Comparison of ENCODE assay signal across 1 cellular context in the genomic region with DNA sequence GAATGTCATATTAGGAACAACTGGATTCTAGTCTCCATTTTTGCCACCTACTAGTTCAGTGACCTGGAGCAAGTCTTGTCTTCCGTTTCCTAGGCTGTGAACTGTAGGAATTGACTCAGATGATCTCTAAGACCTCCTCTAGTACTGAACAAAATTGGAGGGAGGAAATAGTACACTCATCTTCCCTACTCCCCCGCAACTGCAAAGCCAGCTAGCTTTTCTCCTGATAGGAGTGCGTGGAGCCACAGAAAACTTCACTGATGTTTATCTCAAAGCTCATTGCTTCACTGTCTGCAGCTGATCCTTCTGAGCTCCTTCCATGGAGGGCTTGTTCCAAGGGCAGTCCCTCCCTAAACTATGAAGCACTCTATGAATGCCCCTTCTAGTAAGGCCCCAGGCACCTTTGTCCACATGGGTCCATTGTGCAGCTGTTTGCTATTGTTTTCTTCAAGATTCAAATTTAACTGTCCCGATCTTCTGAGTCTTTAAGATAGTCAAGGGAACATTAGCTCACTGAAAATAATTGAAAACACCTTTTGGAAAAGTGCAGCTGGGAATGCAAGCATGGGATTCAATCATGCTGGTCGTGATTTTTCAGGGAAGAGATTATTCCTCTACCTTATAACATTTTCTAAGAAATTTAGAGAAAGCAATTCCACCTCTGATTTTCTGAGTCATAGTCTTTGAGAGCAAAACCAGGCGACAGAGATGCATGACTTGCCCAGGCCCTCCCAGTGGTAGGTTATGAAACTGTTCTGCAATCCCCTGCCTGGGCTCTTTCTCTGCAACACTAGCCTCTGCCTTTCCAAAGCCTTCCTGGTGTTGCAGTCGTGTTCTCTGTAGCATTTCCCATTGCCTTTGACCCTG.
TF ChIP-seq lines count a peak whose summit lies in the region.

No MANE protein-coding gene starts in this region.

TF ChIP-seq in K562, 482 proteins besides CTCF, POLR2A, EP300 and RAD21 (continued from another document and continues in another):
- TF ChIP-seq HMBOX1 (IDR thresholded peaks at IDR 0.05) (peak; percentile 99), CXXC5 (CRISPR knock-in tag; IDR thresholded peaks at IDR 0.05) (peak; percentile 82), RNF2 (IDR thresholded peaks at IDR 0.05) (peak; percentile 55; the same call in 1 of the 2 replicates), TBL1XR1 (IDR thresholded peaks at IDR 0.05; ENCODE audit: low read length in 2 of 2) (peak in 1 of 2 experiments; percentile 65; a peak in 1 of 4 replicates), DACH1 (IDR thresholded peaks at IDR 0.05; ENCODE audit: partially characterized antibody) (peak; percentile 55), STAT5A (IDR thresholded peaks at IDR 0.05; ENCODE audit: borderline replicate concordance, low read length) (peak; percentile 46; the same call in 1 of the 2 replicates), GABPA (tag; conservative IDR thresholded peaks at IDR 0.05; ENCODE audit: low read depth) (peak; percentile 60; the same call in 1 of the 2 replicates), SMAD3 (CRISPR knock-in tag; conservative IDR thresholded peaks at IDR 0.05) (no peak), CREM (IDR thresholded peaks at IDR 0.05; ENCODE audit: low read depth) (0 out of 2 replicates have a peak, but pooled peaks have one; percentile 33), BACH1 (tag; IDR thresholded peaks at IDR 0.05) (0 out of 2 replicates have a peak, but pooled peaks have one; percentile 18), LEF1 (IDR thresholded peaks at IDR 0.05) (peak; percentile 71; the same call in 1 of the 2 replicates), CBX8 (IDR thresholded peaks at IDR 0.05; ENCODE audit: borderline replicate concordance, extremely low read depth, low read depth, low read length, poor library complexity, severe bottlenecking) (no peak), ZNF583 (CRISPR knock-in tag; IDR thresholded peaks at IDR 0.05) (no peak), AFF1 (IDR thresholded peaks at IDR 0.05; ENCODE audit: low read depth in 1 of 2, partially characterized antibody in 2 of 2) (peak in 1 of 2 experiments; percentile 39), MXI1 (IDR thresholded peaks at IDR 0.05; ENCODE audit: low read depth, low read length) (no peak), ZNF445 (CRISPR knock-in tag; IDR thresholded peaks at IDR 0.05; ENCODE audit: low read depth) (no peak), ETV6 (IDR thresholded peaks at IDR 0.05; ENCODE audit: borderline replicate concordance in 1 of 2, low read depth in 2 of 2, low read length in 1 of 2) (peak in 1 of 2 experiments; percentile 47; a peak in 1 of 4 replicates), ETV6 (CRISPR knock-in tag; IDR thresholded peaks at IDR 0.05; ENCODE audit: borderline replicate concordance) (no peak), RBFOX2 (IDR thresholded peaks at IDR 0.05; ENCODE audit: low read depth, low read length) (peak; percentile 29; the same call in 1 of the 2 replicates), GATAD2A (IDR thresholded peaks at IDR 0.05) (peak; percentile 58; the same call in 1 of the 2 replicates), MAZ (CRISPR knock-in tag; conservative IDR thresholded peaks at IDR 0.05 in 1 of 2, IDR thresholded peaks at IDR 0.05 in 1 of 2) (0 out of 4 replicates have a peak, but pooled peaks of 1 of the 2 experiments have one; percentile 10), JUND (IDR thresholded peaks at IDR 0.05; ENCODE audit: borderline replicate concordance, low read depth, low read length) (peak; percentile 84), JUND (tag; IDR thresholded peaks at IDR 0.05; ENCODE audit: borderline replicate concordance, low read depth, low read length) (peak; percentile 56; the same call in 1 of the 3 replicates), RCOR1 (IDR thresholded peaks at IDR 0.05; ENCODE audit: borderline replicate concordance in 1 of 2, low read depth in 2 of 2, low read length in 2 of 2) (peak in 1 of 2 experiments; percentile 72; a peak in 2 of 4 replicates), NCOR1 (IDR thresholded peaks at IDR 0.05) (peak; percentile 43; the same call in 1 of the 2 replicates), PML (IDR thresholded peaks at IDR 0.05; ENCODE audit: low read length) (peak; percentile 24; the same call in 1 of the 2 replicates), SRSF9 (IDR thresholded peaks at IDR 0.05; ENCODE audit: borderline replicate concordance, low read depth, low read length) (no peak), BRD9 (IDR thresholded peaks at IDR 0.05; ENCODE audit: low read depth, partially characterized antibody) (peak; percentile 56)
- TF ChIP-seq, protein P1, sequence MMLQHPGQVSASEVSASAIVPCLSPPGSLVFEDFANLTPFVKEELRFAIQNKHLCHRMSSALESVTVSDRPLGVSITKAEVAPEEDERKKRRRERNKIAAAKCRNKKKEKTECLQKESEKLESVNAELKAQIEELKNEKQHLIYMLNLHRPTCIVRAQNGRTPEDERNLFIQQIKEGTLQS (IDR thresholded peaks at IDR 0.05) = peak; percentile 46
- TF ChIP-seq, protein P1 (CRISPR knock-in tag; conservative IDR thresholded peaks at IDR 0.05) = no peak
- TF ChIP-seq, protein P2, sequence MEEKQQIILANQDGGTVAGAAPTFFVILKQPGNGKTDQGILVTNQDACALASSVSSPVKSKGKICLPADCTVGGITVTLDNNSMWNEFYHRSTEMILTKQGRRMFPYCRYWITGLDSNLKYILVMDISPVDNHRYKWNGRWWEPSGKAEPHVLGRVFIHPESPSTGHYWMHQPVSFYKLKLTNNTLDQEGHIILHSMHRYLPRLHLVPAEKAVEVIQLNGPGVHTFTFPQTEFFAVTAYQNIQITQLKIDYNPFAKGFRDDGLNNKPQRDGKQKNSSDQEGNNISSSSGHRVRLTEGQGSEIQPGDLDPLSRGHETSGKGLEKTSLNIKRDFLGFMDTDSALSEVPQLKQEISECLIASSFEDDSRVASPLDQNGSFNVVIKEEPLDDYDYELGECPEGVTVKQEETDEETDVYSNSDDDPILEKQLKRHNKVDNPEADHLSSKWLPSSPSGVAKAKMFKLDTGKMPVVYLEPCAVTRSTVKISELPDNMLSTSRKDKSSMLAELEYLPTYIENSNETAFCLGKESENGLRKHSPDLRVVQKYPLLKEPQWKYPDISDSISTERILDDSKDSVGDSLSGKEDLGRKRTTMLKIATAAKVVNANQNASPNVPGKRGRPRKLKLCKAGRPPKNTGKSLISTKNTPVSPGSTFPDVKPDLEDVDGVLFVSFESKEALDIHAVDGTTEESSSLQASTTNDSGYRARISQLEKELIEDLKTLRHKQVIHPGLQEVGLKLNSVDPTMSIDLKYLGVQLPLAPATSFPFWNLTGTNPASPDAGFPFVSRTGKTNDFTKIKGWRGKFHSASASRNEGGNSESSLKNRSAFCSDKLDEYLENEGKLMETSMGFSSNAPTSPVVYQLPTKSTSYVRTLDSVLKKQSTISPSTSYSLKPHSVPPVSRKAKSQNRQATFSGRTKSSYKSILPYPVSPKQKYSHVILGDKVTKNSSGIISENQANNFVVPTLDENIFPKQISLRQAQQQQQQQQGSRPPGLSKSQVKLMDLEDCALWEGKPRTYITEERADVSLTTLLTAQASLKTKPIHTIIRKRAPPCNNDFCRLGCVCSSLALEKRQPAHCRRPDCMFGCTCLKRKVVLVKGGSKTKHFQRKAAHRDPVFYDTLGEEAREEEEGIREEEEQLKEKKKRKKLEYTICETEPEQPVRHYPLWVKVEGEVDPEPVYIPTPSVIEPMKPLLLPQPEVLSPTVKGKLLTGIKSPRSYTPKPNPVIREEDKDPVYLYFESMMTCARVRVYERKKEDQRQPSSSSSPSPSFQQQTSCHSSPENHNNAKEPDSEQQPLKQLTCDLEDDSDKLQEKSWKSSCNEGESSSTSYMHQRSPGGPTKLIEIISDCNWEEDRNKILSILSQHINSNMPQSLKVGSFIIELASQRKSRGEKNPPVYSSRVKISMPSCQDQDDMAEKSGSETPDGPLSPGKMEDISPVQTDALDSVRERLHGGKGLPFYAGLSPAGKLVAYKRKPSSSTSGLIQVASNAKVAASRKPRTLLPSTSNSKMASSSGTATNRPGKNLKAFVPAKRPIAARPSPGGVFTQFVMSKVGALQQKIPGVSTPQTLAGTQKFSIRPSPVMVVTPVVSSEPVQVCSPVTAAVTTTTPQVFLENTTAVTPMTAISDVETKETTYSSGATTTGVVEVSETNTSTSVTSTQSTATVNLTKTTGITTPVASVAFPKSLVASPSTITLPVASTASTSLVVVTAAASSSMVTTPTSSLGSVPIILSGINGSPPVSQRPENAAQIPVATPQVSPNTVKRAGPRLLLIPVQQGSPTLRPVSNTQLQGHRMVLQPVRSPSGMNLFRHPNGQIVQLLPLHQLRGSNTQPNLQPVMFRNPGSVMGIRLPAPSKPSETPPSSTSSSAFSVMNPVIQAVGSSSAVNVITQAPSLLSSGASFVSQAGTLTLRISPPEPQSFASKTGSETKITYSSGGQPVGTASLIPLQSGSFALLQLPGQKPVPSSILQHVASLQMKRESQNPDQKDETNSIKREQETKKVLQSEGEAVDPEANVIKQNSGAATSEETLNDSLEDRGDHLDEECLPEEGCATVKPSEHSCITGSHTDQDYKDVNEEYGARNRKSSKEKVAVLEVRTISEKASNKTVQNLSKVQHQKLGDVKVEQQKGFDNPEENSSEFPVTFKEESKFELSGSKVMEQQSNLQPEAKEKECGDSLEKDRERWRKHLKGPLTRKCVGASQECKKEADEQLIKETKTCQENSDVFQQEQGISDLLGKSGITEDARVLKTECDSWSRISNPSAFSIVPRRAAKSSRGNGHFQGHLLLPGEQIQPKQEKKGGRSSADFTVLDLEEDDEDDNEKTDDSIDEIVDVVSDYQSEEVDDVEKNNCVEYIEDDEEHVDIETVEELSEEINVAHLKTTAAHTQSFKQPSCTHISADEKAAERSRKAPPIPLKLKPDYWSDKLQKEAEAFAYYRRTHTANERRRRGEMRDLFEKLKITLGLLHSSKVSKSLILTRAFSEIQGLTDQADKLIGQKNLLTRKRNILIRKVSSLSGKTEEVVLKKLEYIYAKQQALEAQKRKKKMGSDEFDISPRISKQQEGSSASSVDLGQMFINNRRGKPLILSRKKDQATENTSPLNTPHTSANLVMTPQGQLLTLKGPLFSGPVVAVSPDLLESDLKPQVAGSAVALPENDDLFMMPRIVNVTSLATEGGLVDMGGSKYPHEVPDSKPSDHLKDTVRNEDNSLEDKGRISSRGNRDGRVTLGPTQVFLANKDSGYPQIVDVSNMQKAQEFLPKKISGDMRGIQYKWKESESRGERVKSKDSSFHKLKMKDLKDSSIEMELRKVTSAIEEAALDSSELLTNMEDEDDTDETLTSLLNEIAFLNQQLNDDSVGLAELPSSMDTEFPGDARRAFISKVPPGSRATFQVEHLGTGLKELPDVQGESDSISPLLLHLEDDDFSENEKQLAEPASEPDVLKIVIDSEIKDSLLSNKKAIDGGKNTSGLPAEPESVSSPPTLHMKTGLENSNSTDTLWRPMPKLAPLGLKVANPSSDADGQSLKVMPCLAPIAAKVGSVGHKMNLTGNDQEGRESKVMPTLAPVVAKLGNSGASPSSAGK (IDR thresholded peaks at IDR 0.05) = peak; percentile 16; the same call in 1 of the 2 replicates
- TF ChIP-seq, protein P3, sequence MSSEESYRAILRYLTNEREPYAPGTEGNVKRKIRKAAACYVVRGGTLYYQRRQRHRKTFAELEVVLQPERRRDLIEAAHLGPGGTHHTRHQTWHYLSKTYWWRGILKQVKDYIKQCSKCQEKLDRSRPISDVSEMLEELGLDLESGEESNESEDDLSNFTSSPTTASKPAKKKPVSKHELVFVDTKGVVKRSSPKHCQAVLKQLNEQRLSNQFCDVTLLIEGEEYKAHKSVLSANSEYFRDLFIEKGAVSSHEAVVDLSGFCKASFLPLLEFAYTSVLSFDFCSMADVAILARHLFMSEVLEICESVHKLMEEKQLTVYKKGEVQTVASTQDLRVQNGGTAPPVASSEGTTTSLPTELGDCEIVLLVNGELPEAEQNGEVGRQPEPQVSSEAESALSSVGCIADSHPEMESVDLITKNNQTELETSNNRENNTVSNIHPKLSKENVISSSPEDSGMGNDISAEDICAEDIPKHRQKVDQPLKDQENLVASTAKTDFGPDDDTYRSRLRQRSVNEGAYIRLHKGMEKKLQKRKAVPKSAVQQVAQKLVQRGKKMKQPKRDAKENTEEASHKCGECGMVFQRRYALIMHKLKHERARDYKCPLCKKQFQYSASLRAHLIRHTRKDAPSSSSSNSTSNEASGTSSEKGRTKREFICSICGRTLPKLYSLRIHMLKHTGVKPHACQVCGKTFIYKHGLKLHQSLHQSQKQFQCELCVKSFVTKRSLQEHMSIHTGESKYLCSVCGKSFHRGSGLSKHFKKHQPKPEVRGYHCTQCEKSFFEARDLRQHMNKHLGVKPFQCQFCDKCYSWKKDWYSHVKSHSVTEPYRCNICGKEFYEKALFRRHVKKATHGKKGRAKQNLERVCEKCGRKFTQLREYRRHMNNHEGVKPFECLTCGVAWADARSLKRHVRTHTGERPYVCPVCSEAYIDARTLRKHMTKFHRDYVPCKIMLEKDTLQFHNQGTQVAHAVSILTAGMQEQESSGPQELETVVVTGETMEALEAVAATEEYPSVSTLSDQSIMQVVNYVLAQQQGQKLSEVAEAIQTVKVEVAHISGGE (CRISPR knock-in tag; IDR thresholded peaks at IDR 0.05) = 0 out of 6 replicates have a peak, but pooled peaks of 1 of the 3 experiments have one; percentile 17
